Comparison of ENCODE assay signal across 14 cellular contexts in genomic region chr10:100739516-100740368, GRCh38. TPM values are rescaled to one million over a fixed set of nuclear protein-coding genes. Genes with fewer than 3 reads are reported as not detected.
DNase-seq lines count a peak whose midpoint lies in the region; ATAC-seq, FAIRE-seq and TF ChIP-seq lines count a peak whose summit lies in the region.
"Had no signal": no experiment of that assay in that cellular context is flagged by ENCODE, and none has a peak within 500 bp of the region (broad histone marks: within the 10 kb centered on the region; RNA-seq: fewer than 3 reads in every experiment).

No MANE protein-coding gene starts in this region.

- no peak overlapping the region for H3K4me3 Mint-ChIP-seq in natural killer cell

- no peak for ATAC-seq in HG03342 (IDR thresholded peaks at IDR 0.05; ENCODE audit: unreplicated experiment)
- no peak for ATAC-seq in natural killer cell
- ATAC-seq in GM21447 (IDR thresholded peaks at IDR 0.05; ENCODE audit: unreplicated experiment), result no peak

- no peak overlapping the region for H3K4me3 ChIP-seq in hepatocyte
- H3K4me3 ChIP-seq in parathyroid adenoma (ENCODE audit: low read depth, low read length), result no peak overlapping the region
- H3K4me3 ChIP-seq: transverse colon had no signal

- H3K4me1 Mint-ChIP-seq in natural killer cell, result peaks cover 3 to 38% of the 10 kb centered on the region in 2 donors

- TF ChIP-seq CTCF in GM13977 (IDR thresholded peaks at IDR 0.05; ENCODE audit: extremely low read depth, insufficient read depth, missing control alignments) (no peak), hepatocyte (IDR thresholded peaks at IDR 0.05; ENCODE audit: poor library complexity) (no peak), parathyroid adenoma (IDR thresholded peaks at IDR 0.05) (no peak), natural killer cell (IDR thresholded peaks at IDR 0.05) (no peak)

- no peak for FAIRE-seq in HTR-8/SVneo (lab: Jason Lieb, UNC)

- H3K36me3 ChIP-seq in hepatocyte (replicated peaks; ENCODE audit: insufficient read depth, low read depth) (no peaks in the 10 kb centered on the region), parathyroid adenoma (ENCODE audit: control insufficient read depth, insufficient read depth, low read length) (no peaks in the 10 kb centered on the region)
- H3K36me3 ChIP-seq: transverse colon had no signal

- DNase-seq in GM13977 (ENCODE audit: low spot score), result peak; percentile 42
- peak; percentile 24 for DNase-seq in NCI-H524 treated with DMSO at 0.1 percent for 48 hours (lab: John Stamatoyannopoulos, UW)
- peak; percentile 69 for DNase-seq in hepatocyte (ENCODE audit: low spot score)
- no peak for DNase-seq in HTR-8/SVneo (ENCODE audit: insufficient read length, low spot score)
- no peak for DNase-seq in natural killer cell
- DNase-seq: KG1, NCI-H2107, transverse colon had no signal

- H2AFZ ChIP-seq in hepatocyte (no peak overlapping the region), parathyroid adenoma (no peak overlapping the region)

- H3K27me3 Mint-ChIP-seq in natural killer cell (ENCODE audit: low read depth in 2 of 2), result peaks cover 72 to 76% of the 10 kb centered on the region in 2 donors

- no peak overlapping the region for H3K9ac ChIP-seq in parathyroid adenoma

- intact Hi-C loops in natural killer cell (cut with micrococcal nuclease), result no loop called here

- peaks cover 26% of the 10 kb centered on the region for H3K4me1 ChIP-seq in hepatocyte (ENCODE audit: insufficient read depth)
- H3K4me1 ChIP-seq in parathyroid adenoma, result no peaks in the 10 kb centered on the region

- H3K27me3 ChIP-seq in hepatocyte, result peaks cover 100% of the 10 kb centered on the region
- H3K27me3 ChIP-seq in parathyroid adenoma (ENCODE audit: control insufficient read depth, insufficient read depth, low read length), result peaks cover 41% of the 10 kb centered on the region

- no peaks in the 10 kb centered on the region for H3K36me3 Mint-ChIP-seq in natural killer cell

- H3K4me2 ChIP-seq in hepatocyte (peak overlapping the region; percentile 74), parathyroid adenoma (ENCODE audit: low read length) (peak overlapping the region; percentile 19)

- no peaks in the 10 kb centered on the region for H3K9me3 ChIP-seq in hepatocyte (ENCODE audit: low read depth)
- H3K9me3 ChIP-seq in parathyroid adenoma (ENCODE audit: control insufficient read depth, low read length), result no peaks in the 10 kb centered on the region
- H3K9me3 ChIP-seq: transverse colon had no signal

- no peaks in the 10 kb centered on the region for H3K79me2 ChIP-seq in hepatocyte
- H3K79me2 ChIP-seq in parathyroid adenoma, result no peaks in the 10 kb centered on the region

- no peaks in the 10 kb centered on the region for H3K9me3 Mint-ChIP-seq in natural killer cell

- H4K20me1 ChIP-seq in hepatocyte (ENCODE audit: insufficient read depth, poor library complexity, severe bottlenecking), result no peaks in the 10 kb centered on the region

- no peak overlapping the region for H3K27ac ChIP-seq in hepatocyte
- H3K27ac ChIP-seq in parathyroid adenoma, result no peak overlapping the region
- H3K27ac ChIP-seq: transverse colon, VCaP had no signal

- in situ Hi-C loops in GM13977 (cut with MboI; ENCODE audit: low pct_unique_long_range_greater_than_20kb, low sequenced_read_pairs, unreplicated experiment), result loop anchor here (25.0 kb wide), 1 partner anchor 398 kb away; the partner anchor contains the start of gene TLX1

- WGBS in hepatocyte (ENCODE audit: low lambda C conversion rate, missing lambda C conversion rate), result 2% methylated on average over 32 of the region's 56 CpGs

- no peak overlapping the region for H3K27ac Mint-ChIP-seq in natural killer cell

- H3K9me2 ChIP-seq in hepatocyte (replicated peaks; ENCODE audit: insufficient read depth), result no peaks in the 10 kb centered on the region

RNA-seq across cellular contexts. Expression of gene PAX2, which starts 5.6 kb away (rescaled TPM):
- total RNA-seq in hepatocyte (not detected in 2 replicates), natural killer cell (not detected)
- polyA plus RNA-seq in hepatocyte, result not detected in 2 replicates
- total RNA-seq: cardiac septum, lower leg skin, transverse colon had no signal

Comparison
In these comparisons a context has a peak if more than half of its experiments do, and no peak if none do; other contexts are left out.
1. DNase-seq: peak in GM13977 (single experiment), NCI-H524 treated with DMSO at 0.1 percent for 48 hours (single experiment) and hepatocyte (single experiment); none in HTR-8/SVneo (single experiment) and natural killer cell (single experiment).